Comparison of ENCODE assay signal across 10 cellular contexts in the genomic region with DNA sequence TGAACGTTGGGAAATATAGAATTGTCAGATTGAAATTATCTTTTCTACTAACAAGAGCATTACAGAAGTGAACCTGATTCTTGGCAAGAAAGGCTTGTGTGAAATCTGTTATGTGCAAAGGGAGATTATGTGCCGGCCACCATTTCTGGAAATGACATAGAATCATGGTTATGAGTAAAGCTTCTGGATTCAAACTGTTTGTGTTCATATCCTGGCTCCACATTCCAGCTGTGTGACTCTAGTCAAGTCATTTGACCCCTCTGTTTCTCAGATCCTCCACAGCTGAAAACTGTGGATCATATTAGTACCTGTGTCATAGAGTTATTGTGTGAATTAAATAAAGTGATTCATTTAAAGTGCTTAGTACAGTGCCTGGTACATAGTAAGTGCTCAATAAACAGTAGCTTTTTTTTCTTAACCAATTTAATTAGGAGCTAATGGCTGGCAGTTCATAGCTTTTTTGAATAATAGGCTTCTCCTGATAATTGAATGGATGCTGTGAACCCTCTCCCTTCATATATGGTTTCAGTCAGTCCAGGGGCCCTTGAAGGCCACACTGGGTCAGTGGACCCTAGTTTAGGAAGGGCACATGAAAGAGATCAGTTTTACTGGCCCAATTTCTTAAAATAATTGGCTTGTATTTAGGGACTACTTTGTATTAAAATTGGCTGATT. TPM values are rescaled to one million over a fixed set of nuclear protein-coding genes. Genes with fewer than 3 reads are reported as not detected.
DNase-seq lines count a peak whose midpoint lies in the region; ATAC-seq and TF ChIP-seq lines count a peak whose summit lies in the region.
"Had no signal": no experiment of that assay in that cellular context is flagged by ENCODE, and none has a peak within 500 bp of the region (broad histone marks: within the 10 kb centered on the region; RNA-seq: fewer than 3 reads in every experiment).

No MANE protein-coding gene starts in this region.

- peaks cover 17% of the 10 kb centered on the region for H3K4me1 Mint-ChIP-seq in T-helper 17 cell

- DNase-seq in AG09309 (ENCODE audit: low read depth), result peak; percentile 57
- DNase-seq in NCI-H460 (ENCODE audit: extremely low read depth, low read depth), result peak; percentile 96
- no peak for DNase-seq in dorsolateral prefrontal cortex
- peak; percentile 83 for DNase-seq in non-pigmented ciliary epithelial cell (ENCODE audit: low read depth)
- DNase-seq in NCI-H1694 (lab: John Stamatoyannopoulos, UW), result no peak
- no peak for DNase-seq in T-helper 17 cell
- no peak for DNase-seq in cerebellum (ENCODE audit: low spot score)

- no peak overlapping the region for H3K4me3 ChIP-seq in AG09309 (ENCODE audit: control insufficient read depth, low read depth, low read length)
- no peak overlapping the region for H3K4me3 ChIP-seq in dorsolateral prefrontal cortex

- H3K27me3 Mint-ChIP-seq in T-helper 17 cell, result peaks cover 24% of the 10 kb centered on the region

- no peaks in the 10 kb centered on the region for H3K9me3 ChIP-seq in T-helper 17 cell (ENCODE audit: control insufficient read depth, low read length, poor library complexity, severe bottlenecking)

- peaks cover 2% of the 10 kb centered on the region for H3K36me3 Mint-ChIP-seq in T-helper 17 cell (ENCODE audit: low read depth)

- TF ChIP-seq CTCF in AG09309 (IDR thresholded peaks at IDR 0.05; ENCODE audit: control insufficient read depth, insufficient read depth, low read depth, low read length, missing control alignments) (no peak), dorsolateral prefrontal cortex (IDR thresholded peaks at IDR 0.05 in 54 of 56, conservative IDR thresholded peaks at IDR 0.05 in 2 of 56; ENCODE audit: low read depth in 1 of 56, partially characterized antibody in 56 of 56) (no peak)

- H3K27ac Mint-ChIP-seq in T-helper 17 cell, result no peak overlapping the region

- no peak for ATAC-seq in T-helper 17 cell
- no peak for ATAC-seq in HG03108 (IDR thresholded peaks at IDR 0.05; ENCODE audit: unreplicated experiment)
- ATAC-seq: activated CD4-positive, CD25-positive, alpha-beta regulatory T cell treated with anti-CD3 and anti-CD28 coated beads, Interleukin-2, amount 50 U/mL, for 24 hours had no signal

- no peaks in the 10 kb centered on the region for H3K27me3 ChIP-seq in dorsolateral prefrontal cortex

- H3K27ac ChIP-seq in dorsolateral prefrontal cortex, result peak overlapping the region in 58 of 59 donors; percentile 30 to 96 (median 89)

- intact Hi-C loops in dorsolateral prefrontal cortex (cut with DNase I), result loop anchor here (2.0 to 10.0 kb wide), 4 partner anchors 63 to 237 kb away; no protein-coding TSS in a partner anchor

- H3K4me3 Mint-ChIP-seq in T-helper 17 cell, result no peak overlapping the region

RNA-seq across cellular contexts. Expression of a gene that starts 34.6 kb away (rescaled TPM):
- total RNA-seq in NCI-H460 (2014; rRNA removed; shearing (Covaris generic)), result 0.10 and 0.20 TPM in 2 replicates
- polyA plus RNA-seq in NCI-H460 (2014; cell fraction: nucleus; rRNA removed), result 0.04 TPM in 1 of 2 replicates, not detected in the other
- 1 to 10 TPM in 85 of 120 experiments, under 1 TPM in 35; 0.17 to 4.8 (median 1.4) TPM for total RNA-seq in dorsolateral prefrontal cortex
- total RNA-seq in T-helper 17 cell, result under 1 TPM; 0.34 to 0.65 TPM
- 0.45 TPM for total RNA-seq in cerebellum
- total RNA-seq: skeletal muscle tissue had no signal

Comparison
In these comparisons a context has a peak if more than half of its experiments do, and no peak if none do; other contexts are left out.
1. DNase-seq: peak in AG09309 (single experiment), NCI-H460 (single experiment) and non-pigmented ciliary epithelial cell (single experiment); none in dorsolateral prefrontal cortex (0 of 10), NCI-H1694 (single experiment), T-helper 17 cell (0 of 3) and cerebellum (single experiment).